ENCODE assay signal across 35 cellular contexts in genomic region chr3:126167550-126167949, GRCh38. TPM values are rescaled to one million over a fixed set of nuclear protein-coding genes. Genes with fewer than 3 reads are reported as not detected.
"Had no signal": no experiment of that assay in that cellular context is flagged by ENCODE, and none has a peak within 500 bp of the region (broad histone marks: within the 10 kb centered on the region; RNA-seq: fewer than 3 reads in every experiment).

No MANE protein-coding gene starts in this region.

- H3K27ac Mint-ChIP-seq: activated B cell treated with CpG ODN at 0.5 μM for 24 hours; activated CD8-positive, alpha-beta T cell treated with anti-CD3 and anti-CD28 coated beads for 36 hours; activated naive CD8-positive, alpha-beta T cell treated with anti-CD3 and anti-CD28 coated beads for 36 hours; activated T-cell treated with anti-CD3 and anti-CD28 coated beads, Interleukin-2, amount 50 U/mL, for 72 hours; activated T-helper 17 cell treated with anti-CD3 and anti-CD28 coated beads, Interleukin-2, amount 50 U/mL, for 72 hours had no signal

- H3K9me3 ChIP-seq: Peyer's patch had no signal

- ATAC-seq: activated CD8-positive, alpha-beta T cell treated with anti-CD3 and anti-CD28 coated beads for 36 hours; activated T-cell treated with anti-CD3 and anti-CD28 coated beads, Interleukin-2, amount 50 U/mL, for 72 hours; activated T-helper 17 cell treated with anti-CD3 and anti-CD28 coated beads, Interleukin-2, amount 50 U/mL, for 72 hours; PC-3 had no signal

- H3K4me3 ChIP-seq: Peyer's patch had no signal

- H3K4me1 Mint-ChIP-seq: activated B cell treated with CpG ODN at 0.5 μM for 24 hours; activated naive CD8-positive, alpha-beta T cell treated with anti-CD3 and anti-CD28 coated beads for 36 hours; activated T-helper 17 cell treated with anti-CD3 and anti-CD28 coated beads, Interleukin-2, amount 50 U/mL, for 72 hours had no signal

- H3K27me3 ChIP-seq: brain microvascular endothelial cell, Peyer's patch had no signal

- DNase-seq: activated B cell treated with CpG ODN at 0.5 μM for 24 hours; activated CD4-positive, alpha-beta T cell treated with anti-CD3 and anti-CD28 coated beads for 48 hours; activated CD4-positive, alpha-beta T cell treated with anti-CD3 and anti-CD28 coated beads, Interleukin-2, amount 50 U/mL, for 4 hours; activated CD4-positive, CD25-positive, alpha-beta regulatory T cell treated with anti-CD3 and anti-CD28 coated beads, Interleukin-2, amount 50 U/mL, for 72 hours; activated CD8-positive, alpha-beta T cell treated with anti-CD3 and anti-CD28 coated beads for 36 hours; activated effector memory CD4-positive, alpha-beta T cell treated with anti-CD3 and anti-CD28 coated beads, Interleukin-2, amount 50 U/mL, for 16 hours; activated naive CD4-positive, alpha-beta T cell; activated naive CD4-positive, alpha-beta T cell treated with anti-CD3 and anti-CD28 coated beads, Interleukin-2, amount 50 U/mL, for 16 hours; activated naive CD8-positive, alpha-beta T cell treated with anti-CD3 and anti-CD28 coated beads for 36 hours; activated T-cell treated with anti-CD3 and anti-CD28 coated beads, Interleukin-2, amount 50 U/mL, for 1 hour; activated T-cell treated with anti-CD3 and anti-CD28 coated beads, Interleukin-2, amount 50 U/mL, for 72 hours; amniotic stem cell; aorta; brain microvascular endothelial cell; NCI-H1105; NCI-H1417 treated with DMSO at 0.1 percent for 48 hours; NCI-H187 treated with DMSO at 0.1 percent for 48 hours; NCI-H2081 treated with DMSO at 0.1 percent for 48 hours; NCI-H2171; NCI-H510A; NCI-H526; NCI-H748 treated with DMSO at 0.1 percent for 48 hours; NK-92 treated with Interleukin-12 subunit alpha and Interleukin-12 subunit beta, amount 100 ng/mL, for 24 hours; PC-3; Peyer's patch; RPMI8226; SIG-M5; SW 1271; T-helper 1 cell; T-helper 2 cell; T-helper 9 cell had no signal

- H3K27ac ChIP-seq: brain microvascular endothelial cell, KMS-11, Peyer's patch, VCaP had no signal

- H3K36me3 ChIP-seq: brain microvascular endothelial cell, Peyer's patch had no signal

- H3K4me1 ChIP-seq: Peyer's patch had no signal

- H3K36me3 Mint-ChIP-seq: activated naive CD8-positive, alpha-beta T cell treated with anti-CD3 and anti-CD28 coated beads for 36 hours had no signal

- H3K9me3 Mint-ChIP-seq: activated CD8-positive, alpha-beta T cell treated with anti-CD3 and anti-CD28 coated beads for 36 hours; activated T-cell treated with anti-CD3 and anti-CD28 coated beads, Interleukin-2, amount 50 U/mL, for 72 hours; activated T-helper 17 cell treated with anti-CD3 and anti-CD28 coated beads, Interleukin-2, amount 50 U/mL, for 72 hours had no signal

- H3K4me3 Mint-ChIP-seq: activated B cell treated with CpG ODN at 0.5 μM for 24 hours; activated CD8-positive, alpha-beta T cell treated with anti-CD3 and anti-CD28 coated beads for 36 hours; activated naive CD8-positive, alpha-beta T cell treated with anti-CD3 and anti-CD28 coated beads for 36 hours; activated T-cell treated with anti-CD3 and anti-CD28 coated beads, Interleukin-2, amount 50 U/mL, for 72 hours; activated T-helper 17 cell treated with anti-CD3 and anti-CD28 coated beads, Interleukin-2, amount 50 U/mL, for 72 hours had no signal

RNA-seq across cellular contexts. Expression of gene ALDH1L1, which starts 12.8 kb away (rescaled TPM):
- total RNA-seq: activated B cell treated with CpG ODN at 0.5 μM for 24 hours; activated CD8-positive, alpha-beta memory T cell treated with anti-CD3 and anti-CD28 coated beads for 36 hours; activated CD8-positive, alpha-beta T cell treated with anti-CD3 and anti-CD28 coated beads for 36 hours; activated naive CD8-positive, alpha-beta T cell treated with anti-CD3 and anti-CD28 coated beads for 36 hours; PC-3 had no signal
